ENCODE assay signal across 1 cellular context in genomic region chr18:36127866-36128845, GRCh38.
TF ChIP-seq lines count a peak whose summit lies in the region.

No MANE protein-coding gene starts in this region.

TF ChIP-seq in SK-N-SH, 30 proteins besides CTCF, POLR2A, EP300 and RAD21 (continued from another document):
- TF ChIP-seq REST (IDR thresholded peaks at IDR 0.05; ENCODE audit: low read depth, low read length) (peak; percentile 82; the same call in 1 of the 2 replicates), GATA2 (CRISPR knock-in tag; IDR thresholded peaks at IDR 0.05) (no peak)
